In the genomic region with DNA sequence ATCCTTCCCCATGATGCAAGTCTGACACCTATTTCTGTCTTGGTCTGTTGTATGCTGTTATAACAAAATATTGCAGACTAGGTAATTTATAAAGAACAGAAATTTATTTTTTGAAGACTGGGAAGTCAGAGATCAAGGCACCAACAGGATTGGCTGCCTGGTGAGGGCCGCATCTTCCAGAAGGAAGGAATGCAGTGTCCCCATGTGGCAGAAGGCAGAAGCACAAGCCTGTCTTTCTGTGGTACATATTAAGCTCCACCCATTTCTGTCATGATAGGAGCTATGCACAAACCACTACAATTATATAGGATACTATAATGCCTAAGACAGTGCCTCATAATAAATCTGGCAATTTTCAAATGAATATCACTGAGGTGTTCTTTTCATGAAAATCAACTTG, we compare ENCODE assay signal across 9 cellular contexts.
DNase-seq lines count a peak whose midpoint lies in the region; TF ChIP-seq lines count a peak whose summit lies in the region.
"Had no signal": no experiment of that assay in that cellular context is flagged by ENCODE, and none has a peak within 500 bp of the region (broad histone marks: within the 10 kb centered on the region; RNA-seq: fewer than 3 reads in every experiment).

No MANE protein-coding gene starts in this region.

- intact Hi-C loops in activated naive CD4-positive, alpha-beta T cell treated with anti-CD3 and anti-CD28 coated beads for 36 hours (cut with micrococcal nuclease), result no loop called here

- H3K23ac ChIP-seq in mesenchymal stem cell (ENCODE audit: low read length in 2 of 2), result no peak overlapping the region

- no peaks in the 10 kb centered on the region for H3K9me3 Mint-ChIP-seq in activated naive CD4-positive, alpha-beta T cell treated with anti-CD3 and anti-CD28 coated beads for 36 hours
- H3K9me3 Mint-ChIP-seq: stimulated activated naive CD8-positive, alpha-beta T cell treated with anti-CD3 and anti-CD28 coated beads, Interleukin-15, Interleukin-2, amounts not matched to agents 100 ng/mL and 50 ng/mL, for 24 hours had no signal

- no peak overlapping the region for H2BK15ac ChIP-seq in mesenchymal stem cell (ENCODE audit: low read depth, poor library complexity, severe bottlenecking)

- H3K27ac Mint-ChIP-seq in activated naive CD4-positive, alpha-beta T cell treated with anti-CD3 and anti-CD28 coated beads for 36 hours, result no peak overlapping the region
- H3K27ac Mint-ChIP-seq: stimulated activated naive CD8-positive, alpha-beta T cell treated with anti-CD3 and anti-CD28 coated beads, Interleukin-15, Interleukin-2, amounts not matched to agents 100 ng/mL and 50 ng/mL, for 24 hours had no signal

- H4K91ac ChIP-seq in mesenchymal stem cell (ENCODE audit: low read length), result no peak overlapping the region

- H2AFZ ChIP-seq in mesenchymal stem cell (ENCODE audit: low read depth, low read length), result no peak overlapping the region

- H3K4ac ChIP-seq in mesenchymal stem cell (ENCODE audit: low read depth in 1 of 2, low read length in 2 of 2), result no peak overlapping the region

- H3K27me3 ChIP-seq in mesenchymal stem cell (ENCODE audit: control insufficient read depth in 1 of 2, insufficient read depth in 1 of 2, low read length in 2 of 2), result no peaks in the 10 kb centered on the region

- H2AK5ac ChIP-seq in mesenchymal stem cell (ENCODE audit: low read length, severe bottlenecking), result no peak overlapping the region

- H2BK5ac ChIP-seq in mesenchymal stem cell (ENCODE audit: low read depth, low read length, poor library complexity, severe bottlenecking), result no peak overlapping the region

- H3K27me3 Mint-ChIP-seq in activated naive CD4-positive, alpha-beta T cell treated with anti-CD3 and anti-CD28 coated beads for 36 hours (ENCODE audit: low read depth), result no peaks in the 10 kb centered on the region
- H3K27me3 Mint-ChIP-seq: stimulated activated naive CD8-positive, alpha-beta T cell treated with anti-CD3 and anti-CD28 coated beads, Interleukin-15, Interleukin-2, amounts not matched to agents 100 ng/mL and 50 ng/mL, for 24 hours had no signal

- H3K27ac ChIP-seq in mesenchymal stem cell (ENCODE audit: low read length, poor library complexity, severe bottlenecking), result no peak overlapping the region

- no peaks in the 10 kb centered on the region for H3K4me1 Mint-ChIP-seq in activated naive CD4-positive, alpha-beta T cell treated with anti-CD3 and anti-CD28 coated beads for 36 hours (ENCODE audit: low read depth)

- no peak overlapping the region for H3K18ac ChIP-seq in mesenchymal stem cell (ENCODE audit: low read depth in 1 of 2, low read length in 2 of 2)

- H2BK120ac ChIP-seq in mesenchymal stem cell (ENCODE audit: low read depth, low read length), result no peak overlapping the region

- no peak overlapping the region for H3K4me3 ChIP-seq in GM12864 (ENCODE audit: low read depth, low read length)
- H3K4me3 ChIP-seq in Jurkat, Clone E6-1 (ENCODE audit: low read length), result no peak overlapping the region
- no peak overlapping the region for H3K4me3 ChIP-seq in mesenchymal stem cell (ENCODE audit: insufficient read depth in 1 of 2, low read depth in 1 of 2, low read length in 2 of 2)

- H3K14ac ChIP-seq in mesenchymal stem cell (ENCODE audit: low read length in 2 of 2), result no peak overlapping the region

- no peaks in the 10 kb centered on the region for H3K36me3 Mint-ChIP-seq in activated naive CD4-positive, alpha-beta T cell treated with anti-CD3 and anti-CD28 coated beads for 36 hours (ENCODE audit: low read depth)

- TF ChIP-seq CTCF in GM12864 (IDR thresholded peaks at IDR 0.05; ENCODE audit: low read depth, low read length, missing control alignments), result peak; percentile 15

- no peaks in the 10 kb centered on the region for H3K79me1 ChIP-seq in mesenchymal stem cell (replicated peaks; ENCODE audit: low read length, poor library complexity, severe bottlenecking)

- H3K4me3 Mint-ChIP-seq in activated naive CD4-positive, alpha-beta T cell treated with anti-CD3 and anti-CD28 coated beads for 36 hours, result no peak overlapping the region
- H3K4me3 Mint-ChIP-seq: stimulated activated naive CD8-positive, alpha-beta T cell treated with anti-CD3 and anti-CD28 coated beads, Interleukin-15, Interleukin-2, amounts not matched to agents 100 ng/mL and 50 ng/mL, for 24 hours had no signal

- H3K4me1 ChIP-seq in mesenchymal stem cell (ENCODE audit: control insufficient read depth, insufficient read depth, low read depth, low read length), result no peaks in the 10 kb centered on the region

- DNase-seq in GM12864 (ENCODE audit: low read depth) (no peak), astrocyte of the hippocampus (ENCODE audit: low read depth, low spot score) (peak; percentile 3), mesenchymal stem cell (peak; percentile 35), NCI-H510A (lab: John Stamatoyannopoulos, UW) (no peak)
- DNase-seq in Jurkat, Clone E6-1 (ENCODE audit: low read depth, low spot score), result peak; percentile 2
- DNase-seq in activated naive CD4-positive, alpha-beta T cell treated with anti-CD3 and anti-CD28 coated beads for 36 hours, result no peak
- DNase-seq in activated CD4-positive, CD25-positive, alpha-beta regulatory T cell (lab: John Stamatoyannopoulos, UW), result no peak
- no peak for DNase-seq in effector CD8-positive, alpha-beta T cell (lab: John Stamatoyannopoulos, UW)

- CTCF ChIA-PET in activated naive CD4-positive, alpha-beta T cell treated with anti-CD3 and anti-CD28 coated beads for 36 hours (lab: Charles Lee), result no interaction called here

- no peaks in the 10 kb centered on the region for H3K9me3 ChIP-seq in mesenchymal stem cell (ENCODE audit: control insufficient read depth, low read length)

- H4K8ac ChIP-seq in mesenchymal stem cell (ENCODE audit: low read length), result no peak overlapping the region

- no peak overlapping the region for H2BK12ac ChIP-seq in mesenchymal stem cell (ENCODE audit: low read length in 2 of 2)

- no peak overlapping the region for H3K9ac ChIP-seq in mesenchymal stem cell (ENCODE audit: low read length)

- WGBS in mesenchymal stem cell, result 25% methylated on average over 1 of the region's 1 CpG

- H3K36me3 ChIP-seq in mesenchymal stem cell (ENCODE audit: control insufficient read depth in 1 of 2, insufficient read depth in 2 of 2, low read depth in 1 of 2, low read length in 2 of 2), result no peaks in the 10 kb centered on the region

- no peak overlapping the region for H3K4me2 ChIP-seq in mesenchymal stem cell (ENCODE audit: low read length, poor library complexity, severe bottlenecking)

Comparison
In these comparisons a context has a peak if more than half of its experiments do, and no peak if none do; other contexts are left out.
1. DNase-seq: peak in Jurkat, Clone E6-1 (single experiment), astrocyte of the hippocampus (single experiment) and mesenchymal stem cell (single experiment); none in GM12864 (single experiment), activated naive CD4-positive, alpha-beta T cell treated with anti-CD3 and anti-CD28 coated beads for 36 hours (single experiment), activated CD4-positive, CD25-positive, alpha-beta regulatory T cell (0 of 4), effector CD8-positive, alpha-beta T cell (single experiment) and NCI-H510A (single experiment).